ENCODE assay signal across 8 cellular contexts in genomic region chr3:48472673-48472922, GRCh38. TPM values are rescaled to one million over a fixed set of nuclear protein-coding genes. Genes with fewer than 3 reads are reported as not detected.
A peak's percentile ranks its signal among the peaks of the same experiment; 100 is the strongest.
DNase-seq lines count a peak whose midpoint lies in the region; ATAC-seq, FAIRE-seq and TF ChIP-seq lines count a peak whose summit lies in the region.

No MANE protein-coding gene starts in this region.

- DNase-seq in GM12864 (ENCODE audit: low read depth), result no peak
- no peak for DNase-seq in HL-60 (ENCODE audit: low read depth in 1 of 2, low spot score in 1 of 2)
- no peak for DNase-seq in MCF 10A (ENCODE audit: unreplicated experiment)
- DNase-seq in lung (ENCODE audit: low spot score), result no peak
- peak; percentile 55 for DNase-seq in urothelium cell line (ENCODE audit: low spot score)
- DNase-seq in HCEC 1CT, result no peak
- no peak for DNase-seq in NCI-H1436 treated with DMSO at 0.1 percent for 48 hours (lab: John Stamatoyannopoulos, UW)

- POLR2A ChIA-PET in MCF 10A (lab: Yijun Ruan, JAX), result interaction anchor here (0.6 to 3.0 kb wide), 15 partner anchors 8 to 203 kb away, joined by 3 to 28 read pairs (median 6); partner anchors contain the start of genes ATRIP, CCDC51, CELSR3 and PFKFB4

- H3K4me1 ChIP-seq in lung (ENCODE audit: control insufficient read depth in 2 of 2, insufficient read depth in 2 of 2, low read length in 2 of 2), result peaks cover 0 to 33% of the 10 kb centered on the region in 2 donors

- no peaks in the 10 kb centered on the region for H3K27me3 Mint-ChIP-seq in MCF 10A (ENCODE audit: insufficient read depth, unreplicated experiment)

- no peaks in the 10 kb centered on the region for H3K9me3 ChIP-seq in lung (ENCODE audit: control insufficient read depth in 2 of 2, insufficient read depth in 1 of 2, low read length in 1 of 2)

- CTCF ChIA-PET in MCF 10A (lab: Yijun Ruan, JAX), result interaction anchor here (0.6 to 2.3 kb wide), 10 partner anchors 21 to 77 kb away, joined by 3 to 22 read pairs (median 4); partner anchors contain the start of gene SHISA5

- peaks cover 42% of the 10 kb centered on the region for H3K36me3 Mint-ChIP-seq in MCF 10A (ENCODE audit: insufficient read depth, unreplicated experiment)

- H3K27ac ChIP-seq in HL-60 (replicated peaks), result peak overlapping the region; percentile 82
- H3K27ac ChIP-seq in lung (ENCODE audit: low read depth in 1 of 2, low read length in 1 of 2), result peak overlapping the region; percentile 83 to 100

- TSS peak; percentile 68 for BruUV-seq in MCF 10A (replicated peaks; lab: Mats Ljungman, UMichigan)

- ATAC-seq in lung (ENCODE audit: insufficient read depth, low FRiP score), result peak; percentile 10
- ATAC-seq in HG03108 (IDR thresholded peaks at IDR 0.05; ENCODE audit: unreplicated experiment), result no peak

- 0 to 1% methylated on average over 5 of the region's 5 CpGs for WGBS in lung, 2 donors

- H3K27me3 ChIP-seq in HL-60 (ENCODE audit: insufficient read depth, poor library complexity, severe bottlenecking) (no peaks in the 10 kb centered on the region), lung (ENCODE audit: control insufficient read depth, insufficient read depth) (no peaks in the 10 kb centered on the region)

- no peak for TF ChIP-seq CTCF in GM12864 (IDR thresholded peaks at IDR 0.05; ENCODE audit: low read depth, low read length, missing control alignments)
- TF ChIP-seq CTCF in HL-60 (IDR thresholded peaks at IDR 0.05; ENCODE audit: insufficient read depth, low read length), result no peak
- TF ChIP-seq CTCF in MCF 10A (IDR thresholded peaks at IDR 0.05; ENCODE audit: unreplicated experiment), result no peak
- no peak for TF ChIP-seq CTCF in lung (IDR thresholded peaks at IDR 0.05; ENCODE audit: control extremely low read depth, extremely low read depth)

- no peaks in the 10 kb centered on the region for H3K9me3 Mint-ChIP-seq in MCF 10A (ENCODE audit: unreplicated experiment)

- peak overlapping the region; percentile 89 for H3K4me3 Mint-ChIP-seq in MCF 10A (ENCODE audit: unreplicated experiment)

- peak overlapping the region; percentile 98 for H3K27ac Mint-ChIP-seq in MCF 10A (ENCODE audit: low read depth, unreplicated experiment)

- FAIRE-seq in urothelium cell line (lab: Jason Lieb, UNC), result no peak

- intact Hi-C loops in MCF 10A (cut with micrococcal nuclease), result loop anchor here (1.0 kb wide), 1 partner anchor 32 kb away; the partner anchor contains the start of gene SHISA5

- H3K4me3 ChIP-seq in GM12864 (ENCODE audit: low read depth, low read length) (peak overlapping the region; percentile 81), HL-60 (replicated peaks; ENCODE audit: insufficient read depth, low read length) (peak overlapping the region; percentile 76), lung (peak overlapping the region; percentile 91)

- peaks cover 12% of the 10 kb centered on the region for H3K4me1 Mint-ChIP-seq in MCF 10A (ENCODE audit: insufficient read depth, unreplicated experiment)

- peaks cover 0 to 22% of the 10 kb centered on the region in 2 donors for H3K36me3 ChIP-seq in lung (ENCODE audit: control insufficient read depth in 2 of 2, insufficient read depth in 2 of 2, low read length in 2 of 2)

RNA-seq across cellular contexts. Expression of gene ATRIP, which starts 26.1 kb away (rescaled TPM):
- total RNA-seq in MCF 10A (2022), result 8.6 and 9.1 TPM in 2 replicates
- total RNA-seq in lung, result 1 to 10 TPM; 7.1 to 7.6 TPM
- polyA plus RNA-seq in lung, result 1 to 10 TPM; 4.8 to 5.4 TPM

RNA-seq across cellular contexts. Expression of gene SHISA5, which starts 31.4 kb away (rescaled TPM):
- 131 and 170 TPM in 2 replicates for total RNA-seq in MCF 10A (2022)
- 100 to 1,000 TPM in 1 of 2 donors, 10 to 100 TPM in 1; 70.5 to 184 TPM for total RNA-seq in lung
- polyA plus RNA-seq in lung, result 100 to 1,000 TPM in 1 of 2 donors, 10 to 100 TPM in 1; 87.2 to 176 TPM

RNA-seq across cellular contexts. Expression of gene TMA7, which starts 32.5 kb away (rescaled TPM):
- total RNA-seq in MCF 10A (2022) (356 and 372 TPM in 2 replicates), lung (100 to 1,000 TPM; 152 to 176 TPM)
- polyA plus RNA-seq in lung, result 100 to 1,000 TPM; 302 to 985 TPM

RNA-seq across cellular contexts. Expression of gene CCDC51, which starts 32.7 kb away (rescaled TPM):
- total RNA-seq in MCF 10A (2022) (31.9 and 32.5 TPM in 2 replicates), lung (10 to 100 TPM in 1 of 2 donors, 1 to 10 TPM in 1; 8.4 to 14.4 TPM)
- 10 to 100 TPM in 1 of 2 donors, 1 to 10 TPM in 1; 6.6 to 13.8 TPM for polyA plus RNA-seq in lung

RNA-seq across cellular contexts. Expression of gene PLXNB1, which starts 42.7 kb away (rescaled TPM):
- 90.0 and 101 TPM in 2 replicates for total RNA-seq in MCF 10A (2022)
- total RNA-seq in lung, result 100 to 1,000 TPM in 1 of 2 donors, 10 to 100 TPM in 1; 89.8 to 123 TPM
- 10 to 100 TPM; 36.0 to 82.4 TPM for polyA plus RNA-seq in lung
